23 cellular contexts compared by ENCODE assay signal in genomic region chr2:225086439-225086838, GRCh38.
"Had no signal": no experiment of that assay in that cellular context is flagged by ENCODE, and none has a peak within 500 bp of the region (broad histone marks: within the 10 kb centered on the region; RNA-seq: fewer than 3 reads in every experiment).

No MANE protein-coding gene starts in this region.

- H3K4me1 Mint-ChIP-seq: IgD-negative memory B cell had no signal

- H3K9me3 ChIP-seq: SJSA1 had no signal

- DNase-seq: Kasumi-1, MV-4-11, NCI-H1048, NCI-H1105, NCI-H1417, NCI-H1436 treated with DMSO at 0.1 percent for 48 hours, NCI-H1694, NCI-H187 treated with DMSO at 0.1 percent for 48 hours, NCI-H2029 treated with DMSO at 0.1 percent for 48 hours, NCI-H2171 treated with DMSO at 0.1 percent for 48 hours, NCI-H345, NCI-H446 treated with DMSO at 0.1 percent for 48 hours, NCI-H510A treated with DMSO at 0.1 percent for 48 hours, NCI-H526, Right ventricle myocardium superior, RPMI8226, SIG-M5 had no signal

- H3K27ac ChIP-seq: HL-60, KMS-11, SJSA1, SK-N-MC had no signal

- H3K36me3 Mint-ChIP-seq: IgD-negative memory B cell had no signal

- ATAC-seq: K562 had no signal

- H3K36me3 ChIP-seq: SJSA1 had no signal

- H3K4me2 ChIP-seq: KMS-11 had no signal

- H3K27me3 ChIP-seq: SJSA1 had no signal

- H3K9ac ChIP-seq: KMS-11 had no signal

- H3K4me3 Mint-ChIP-seq: IgD-negative memory B cell had no signal

- H3K27ac Mint-ChIP-seq: IgD-negative memory B cell had no signal

- H3K4me3 ChIP-seq: K562, SJSA1, SK-N-MC had no signal
